3 cellular contexts compared by ENCODE assay signal in genomic region chr3:172173316-172174271, GRCh38.
A peak's percentile ranks its signal among the peaks of the same experiment; 100 is the strongest.
TF ChIP-seq lines count a peak whose summit lies in the region.

No MANE protein-coding gene starts in this region.

TF ChIP-seq in IMR-90, 13 proteins besides CTCF, POLR2A, EP300 and RAD21:
- TF ChIP-seq USF2 (IDR thresholded peaks at IDR 0.05; ENCODE audit: low read depth, low read length) = no peak
- TF ChIP-seq RFX5 (IDR thresholded peaks at IDR 0.05; ENCODE audit: low read depth, low read length) = no peak
- TF ChIP-seq CHD1 (IDR thresholded peaks at IDR 0.05; ENCODE audit: low read depth, low read length) = no peak
- no peak for TF ChIP-seq MAFK (IDR thresholded peaks at IDR 0.05; ENCODE audit: low read depth, low read length)
- no peak for TF ChIP-seq CEBPB (IDR thresholded peaks at IDR 0.05; ENCODE audit: low read depth, low read length)
- TF ChIP-seq FOS (IDR thresholded peaks at IDR 0.05; ENCODE audit: low read depth, low read length) = no peak
- no peak for TF ChIP-seq ELK1 (IDR thresholded peaks at IDR 0.05; ENCODE audit: borderline replicate concordance, low read depth, low read length)
- TF ChIP-seq MXI1 (IDR thresholded peaks at IDR 0.05; ENCODE audit: borderline replicate concordance, low read depth, low read length) = no peak
- no peak for TF ChIP-seq RCOR1 (IDR thresholded peaks at IDR 0.05; ENCODE audit: insufficient replicate concordance, low read length)
- TF ChIP-seq BHLHE40 (IDR thresholded peaks at IDR 0.05; ENCODE audit: low read depth, low read length) = no peak
- no peak for TF ChIP-seq SMC3 (IDR thresholded peaks at IDR 0.05; ENCODE audit: low read depth, low read length)
- TF ChIP-seq NFE2L2 (IDR thresholded peaks at IDR 0.05; ENCODE audit: low read depth, low read length) = no peak
- TF ChIP-seq MAZ (IDR thresholded peaks at IDR 0.05; ENCODE audit: borderline replicate concordance, low read depth, low read length) = no peak

TF ChIP-seq in GM12878, 131 proteins besides CTCF, POLR2A, EP300 and RAD21:
- no peak for TF ChIP-seq PAX8 (IDR thresholded peaks at IDR 0.05)
- peak; percentile 35; the same call in 1 of the 2 replicates for TF ChIP-seq JUNB (IDR thresholded peaks at IDR 0.05)
- TF ChIP-seq TCF12 (IDR thresholded peaks at IDR 0.05; ENCODE audit: low read depth, low read length) = no peak

TF ChIP-seq in HepG2, 621 proteins besides CTCF, POLR2A, EP300 and RAD21:
- no peak for TF ChIP-seq SMYD3 (CRISPR knock-in tag; IDR thresholded peaks at IDR 0.05)
- TF ChIP-seq FOXJ3 (CRISPR knock-in tag; IDR thresholded peaks at IDR 0.05; ENCODE audit: borderline replicate concordance) = no peak
- no peak for TF ChIP-seq ZFP36 (IDR thresholded peaks at IDR 0.05; ENCODE audit: borderline replicate concordance, low read depth, low read length, partially characterized antibody)
- TF ChIP-seq REL (CRISPR knock-in tag; conservative IDR thresholded peaks at IDR 0.05) = no peak
- no peak for TF ChIP-seq ZFP1 (CRISPR knock-in tag; IDR thresholded peaks at IDR 0.05)
- TF ChIP-seq ZSCAN5A (CRISPR knock-in tag; IDR thresholded peaks at IDR 0.05; ENCODE audit: borderline replicate concordance) = no peak
- peak; percentile 96 for TF ChIP-seq RBM22 (optimal IDR thresholded peaks at IDR 0.05; ENCODE audit: low read length)
- TF ChIP-seq GATA4 (IDR thresholded peaks at IDR 0.05; ENCODE audit: borderline replicate concordance, low read depth) = no peak
- no peak for TF ChIP-seq ZBTB7A (CRISPR knock-in tag; IDR thresholded peaks at IDR 0.05)
- TF ChIP-seq ZNF549 (CRISPR knock-in tag; IDR thresholded peaks at IDR 0.05) = no peak
- TF ChIP-seq ZNF460 (CRISPR knock-in tag; IDR thresholded peaks at IDR 0.05; ENCODE audit: borderline replicate concordance) = peak; percentile 37; the same call in 1 of the 2 replicates
- no peak for TF ChIP-seq ZC3H4 (CRISPR knock-in tag; IDR thresholded peaks at IDR 0.05; ENCODE audit: borderline replicate concordance)
- no peak for TF ChIP-seq PHB2 (IDR thresholded peaks at IDR 0.05; ENCODE audit: partially characterized antibody)
- TF ChIP-seq KMT2A (CRISPR knock-in tag; IDR thresholded peaks at IDR 0.05) = no peak
- TF ChIP-seq ZNF574 (CRISPR knock-in tag; IDR thresholded peaks at IDR 0.05) = no peak
